8 cellular contexts compared by ENCODE assay signal in genomic region chrX:23668335-23668734, GRCh38. TPM values are rescaled to one million over a fixed set of nuclear protein-coding genes. Genes with fewer than 3 reads are reported as not detected.
DNase-seq lines count a peak whose midpoint lies in the region; ATAC-seq and TF ChIP-seq lines count a peak whose summit lies in the region.

No MANE protein-coding gene starts in this region.

- no peak for TF ChIP-seq RAD21 in SK-N-SH (IDR thresholded peaks at IDR 0.05; ENCODE audit: low read length)

- H3K4me3 ChIP-seq in Caco-2 (ENCODE audit: low read depth, low read length) (peak overlapping the region; percentile 62), GM23338 (peak overlapping the region; percentile 48), SK-N-SH (ENCODE audit: low read depth in 2 of 2, low read length in 1 of 2) (peak overlapping the region; percentile 63 to 70), hepatocyte (peak overlapping the region; percentile 56), suprapubic skin (peak overlapping the region; percentile 62), thyroid gland (replicated peaks in 1 of 3) (peak overlapping the region in 1 of 3 donors; percentile 37)

- H3K9ac ChIP-seq in SK-N-SH, result peak overlapping the region; percentile 78

- DNase-seq in Caco-2 (no peak), GM23338 (ENCODE audit: low spot score) (no peak), SK-N-SH (peak; percentile 11), hepatocyte (ENCODE audit: low spot score) (no peak), suprapubic skin (ENCODE audit: low spot score in 2 of 2) (no peak), thyroid gland (no peak), SK-N-DZ (ENCODE audit: low spot score) (no peak)

- intact Hi-C loops in Caco-2 (cut with micrococcal nuclease; ENCODE audit: unreplicated experiment), result no loop called here
- intact Hi-C loops in thyroid gland (cut with DNase I), result no loop called here

- no peaks in the 10 kb centered on the region for H3K9me3 ChIP-seq in Caco-2
- no peaks in the 10 kb centered on the region for H3K9me3 ChIP-seq in SK-N-SH
- no peaks in the 10 kb centered on the region for H3K9me3 ChIP-seq in hepatocyte (ENCODE audit: low read depth)
- no peaks in the 10 kb centered on the region for H3K9me3 ChIP-seq in suprapubic skin
- H3K9me3 ChIP-seq in thyroid gland, result no peaks in the 10 kb centered on the region

- TF ChIP-seq CTCF in Caco-2 (IDR thresholded peaks at IDR 0.05; ENCODE audit: insufficient read depth in 1 of 2, low read depth in 1 of 2, low read length in 1 of 2, severe bottlenecking in 1 of 2, unreplicated experiment in 1 of 2) (no peak), GM23338 (conservative IDR thresholded peaks at IDR 0.05; ENCODE audit: low read depth in 2 of 2) (no peak), SK-N-SH (IDR thresholded peaks at IDR 0.05) (no peak), hepatocyte (IDR thresholded peaks at IDR 0.05; ENCODE audit: poor library complexity) (no peak), suprapubic skin (IDR thresholded peaks at IDR 0.05) (no peak), thyroid gland (IDR thresholded peaks at IDR 0.05) (no peak)

- H3K4me1 Mint-ChIP-seq in Caco-2 (ENCODE audit: low read depth, unreplicated experiment) (peaks cover 7% of the 10 kb centered on the region), GM23338 (peaks cover 14% of the 10 kb centered on the region)

- H3K9me3 Mint-ChIP-seq in Caco-2 (ENCODE audit: unreplicated experiment) (no peaks in the 10 kb centered on the region), GM23338 (no peaks in the 10 kb centered on the region)

- no peaks in the 10 kb centered on the region for H3K27me3 Mint-ChIP-seq in Caco-2 (ENCODE audit: insufficient read depth, unreplicated experiment)
- H3K27me3 Mint-ChIP-seq in GM23338 (ENCODE audit: insufficient read depth, low read depth, poor library complexity), result no peaks in the 10 kb centered on the region

- H3K4me3 Mint-ChIP-seq in Caco-2 (ENCODE audit: unreplicated experiment) (peak overlapping the region; percentile 75), GM23338 (peak overlapping the region; percentile 78)

- H3K27ac ChIP-seq in GM23338 (ENCODE audit: low read depth) (no peak overlapping the region), SK-N-SH (ENCODE audit: low read depth in 2 of 2, low read length in 1 of 2) (peak overlapping the region in 1 of 2 experiments; percentile 54; a peak in 1 of 4 replicates), hepatocyte (peak overlapping the region; percentile 85), suprapubic skin (no peak overlapping the region), thyroid gland (no peak overlapping the region)

- POLR2A ChIA-PET in Caco-2 (lab: Charles Lee), result no interaction called here
- POLR2A ChIA-PET in SK-N-SH (lab: Yijun Ruan, JAX), result no interaction called here

- TF ChIP-seq EP300 in SK-N-SH (IDR thresholded peaks at IDR 0.05; ENCODE audit: borderline replicate concordance in 1 of 2, low read depth in 1 of 2, low read length in 1 of 2) (no peak), suprapubic skin (IDR thresholded peaks at IDR 0.05) (no peak)

- H3K36me3 Mint-ChIP-seq in Caco-2 (ENCODE audit: insufficient read depth, unreplicated experiment), result peaks cover 12% of the 10 kb centered on the region
- H3K36me3 Mint-ChIP-seq in GM23338 (ENCODE audit: low read depth), result peaks cover 2% of the 10 kb centered on the region; the same call in 2 of the 3 replicates

- H3K27me3 ChIP-seq in Caco-2 (replicated peaks; ENCODE audit: control insufficient read depth, insufficient read depth, low read length) (no peaks in the 10 kb centered on the region), GM23338 (ENCODE audit: insufficient read depth) (no peaks in the 10 kb centered on the region), SK-N-SH (ENCODE audit: insufficient read depth) (no peaks in the 10 kb centered on the region), hepatocyte (no peaks in the 10 kb centered on the region), suprapubic skin (no peaks in the 10 kb centered on the region), thyroid gland (no peaks in the 10 kb centered on the region)

- TF ChIP-seq POLR2A in suprapubic skin (IDR thresholded peaks at IDR 0.05), result no peak
- no peak for TF ChIP-seq POLR2A in thyroid gland (IDR thresholded peaks at IDR 0.05)

- H4K20me1 ChIP-seq in GM23338 (replicated peaks; ENCODE audit: insufficient read depth) (no peaks in the 10 kb centered on the region), SK-N-SH (ENCODE audit: insufficient read depth) (no peaks in the 10 kb centered on the region), hepatocyte (ENCODE audit: insufficient read depth, poor library complexity, severe bottlenecking) (no peaks in the 10 kb centered on the region)

- H3K4me2 ChIP-seq in GM23338 (peak overlapping the region; percentile 76), SK-N-SH (peak overlapping the region; percentile 81), hepatocyte (peak overlapping the region; percentile 82)

- H3K9me2 ChIP-seq in GM23338 (ENCODE audit: insufficient read depth), result no peaks in the 10 kb centered on the region
- no peaks in the 10 kb centered on the region for H3K9me2 ChIP-seq in SK-N-SH
- no peaks in the 10 kb centered on the region for H3K9me2 ChIP-seq in hepatocyte (replicated peaks; ENCODE audit: insufficient read depth)

- ATAC-seq in GM23338 (no peak), GM19455 (IDR thresholded peaks at IDR 0.05; ENCODE audit: unreplicated experiment) (no peak)

- no peaks in the 10 kb centered on the region for H3F3A ChIP-seq in GM23338 (replicated peaks; ENCODE audit: low read depth)
- H3F3A ChIP-seq in SK-N-SH (replicated peaks; ENCODE audit: insufficient read depth), result no peaks in the 10 kb centered on the region

- TSS peak; percentile 62 for BruUV-seq in Caco-2 (replicated peaks; lab: Mats Ljungman, UMichigan)

- H3K79me2 ChIP-seq in GM23338 (replicated peaks; ENCODE audit: insufficient read depth) (peaks cover 21% of the 10 kb centered on the region), SK-N-SH (ENCODE audit: insufficient read depth) (peaks cover 29% of the 10 kb centered on the region), hepatocyte (peaks cover 28% of the 10 kb centered on the region)

- H2AFZ ChIP-seq in GM23338, result no peak overlapping the region
- peak overlapping the region; percentile 71; the same call in 1 of the 2 replicates for H2AFZ ChIP-seq in SK-N-SH (ENCODE audit: low read depth)
- peak overlapping the region; percentile 71 for H2AFZ ChIP-seq in hepatocyte

- WGBS in SK-N-SH (ENCODE audit: low lambda C conversion rate), result 4% methylated on average over 3 of the region's 3 CpGs
- 17% methylated on average over 3 of the region's 3 CpGs for WGBS in hepatocyte (ENCODE audit: low lambda C conversion rate, missing lambda C conversion rate)
- WGBS in suprapubic skin, result 33% methylated on average over 3 of the region's 3 CpGs
- WGBS in thyroid gland, 2 donors, result 29 to 33% methylated on average over 3 of the region's 3 CpGs

- no peaks in the 10 kb centered on the region for H3K36me3 ChIP-seq in Caco-2 (ENCODE audit: control insufficient read depth, insufficient read depth, low read length)
- H3K36me3 ChIP-seq in GM23338 (ENCODE audit: insufficient read depth), result no peaks in the 10 kb centered on the region
- H3K36me3 ChIP-seq in SK-N-SH (replicated peaks in 1 of 2; ENCODE audit: control insufficient read depth in 1 of 2, insufficient read depth in 2 of 2, low read length in 1 of 2), result peaks cover 15 to 16% of the 10 kb centered on the region in 2 experiments
- H3K36me3 ChIP-seq in hepatocyte (replicated peaks; ENCODE audit: insufficient read depth, low read depth), result no peaks in the 10 kb centered on the region
- no peaks in the 10 kb centered on the region for H3K36me3 ChIP-seq in suprapubic skin
- no peaks in the 10 kb centered on the region for H3K36me3 ChIP-seq in thyroid gland

- CTCF ChIA-PET in Caco-2 (lab: Charles Lee) (no interaction called here), SK-N-SH (lab: Yijun Ruan, JAX) (interaction anchor here (2.3 kb wide), 1 partner anchor 234 kb away, joined by 10 read pairs; no protein-coding TSS in a partner anchor)

- H3K4me1 ChIP-seq in Caco-2 (peaks cover 5% of the 10 kb centered on the region), GM23338 (ENCODE audit: insufficient read depth) (peaks cover 6% of the 10 kb centered on the region), SK-N-SH (ENCODE audit: control insufficient read depth in 1 of 2, insufficient read depth in 2 of 2, low read depth in 1 of 2, low read length in 1 of 2) (peaks cover 2 to 4% of the 10 kb centered on the region in 2 experiments; a peak in 3 of 4 replicates), hepatocyte (ENCODE audit: insufficient read depth) (peaks cover 6% of the 10 kb centered on the region), suprapubic skin (peaks cover 14% of the 10 kb centered on the region), thyroid gland (no peaks in the 10 kb centered on the region)

- H3K27ac Mint-ChIP-seq in Caco-2 (ENCODE audit: unreplicated experiment), result peak overlapping the region; percentile 73
- H3K27ac Mint-ChIP-seq in GM23338, result no peak overlapping the region

TF ChIP-seq in GM23338, 12 proteins besides CTCF, POLR2A, EP300 and RAD21 (continues in another document):
- TF ChIP-seq STAT1 (IDR thresholded peaks at IDR 0.05; ENCODE audit: unreplicated experiment) (no peak), ZNF114 (CRISPR knock-in tag; IDR thresholded peaks at IDR 0.05) (no peak), CREB1 (CRISPR knock-in tag; IDR thresholded peaks at IDR 0.05; ENCODE audit: low read depth) (no peak)

TF ChIP-seq in SK-N-SH, 30 proteins besides CTCF, POLR2A, EP300 and RAD21:
- TF ChIP-seq SMC3 (IDR thresholded peaks at IDR 0.05; ENCODE audit: low read depth, low read length) (no peak), YY1 (IDR thresholded peaks at IDR 0.05; ENCODE audit: low read depth) (no peak), RXRA (IDR thresholded peaks at IDR 0.05; ENCODE audit: borderline replicate concordance, low read depth) (no peak)

RNA-seq across cellular contexts. Expression of gene PRDX4, which starts 1.0 kb away (rescaled TPM):
- total RNA-seq in Caco-2 (2022) (185 and 187 TPM in 2 replicates), hepatocyte (601 and 649 TPM in 2 replicates), suprapubic skin (10 to 100 TPM; 27.6 to 47.6 (median 42.2) TPM), thyroid gland (100 to 1,000 TPM in 2 of 4 donors, 10 to 100 TPM in 2; 64.5 to 146 (median 109) TPM)
- 101 and 139 TPM in 2 replicates for total RNA-seq in GM23338 (2014; rRNA removed; shearing (Covaris generic))
- polyA plus RNA-seq in GM23338 (2016; fragmentation: Nextera tagmentation; extraction: Ambion mirVana) (101 and 103 TPM in 2 replicates), SK-N-SH (2012; rRNA removed) (140 and 164 TPM in 2 replicates), hepatocyte (841 and 910 TPM in 2 replicates)
- polyA plus RNA-seq in SK-N-SH (2012; cell fraction: cytosol; rRNA removed), result 181 and 191 TPM in 2 replicates
- 48.7 and 64.8 TPM in 2 replicates for polyA plus RNA-seq in SK-N-SH (2012; cell fraction: nucleus; rRNA removed)
- polyA plus RNA-seq in SK-N-DZ (2014; cell fraction: cytosol; rRNA removed), result 373 and 375 TPM in 2 replicates
- 172 and 187 TPM in 2 replicates for polyA plus RNA-seq in SK-N-DZ (2014; cell fraction: nucleus; rRNA removed)
